ENCODE assay signal across 13 cellular contexts in genomic region chr16:29992371-29992967, GRCh38. TPM values are rescaled to one million over a fixed set of nuclear protein-coding genes. Genes with fewer than 3 reads are reported as not detected.
A peak's percentile ranks its signal among the peaks of the same experiment; 100 is the strongest.
DNase-seq lines count a peak whose midpoint lies in the region; ATAC-seq and TF ChIP-seq lines count a peak whose summit lies in the region.
"Had no signal": no experiment of that assay in that cellular context is flagged by ENCODE, and none has a peak within 500 bp of the region (broad histone marks: within the 10 kb centered on the region; RNA-seq: fewer than 3 reads in every experiment).

No MANE protein-coding gene starts in this region.

- no peaks in the 10 kb centered on the region for H3K27me3 Mint-ChIP-seq in activated CD8-positive, alpha-beta T cell treated with anti-CD3 and anti-CD28 coated beads, Interleukin-2, amount 10 ng/mL, durations not matched to agents 7 days and 5 days (ENCODE audit: low read depth)
- no peaks in the 10 kb centered on the region for H3K27me3 Mint-ChIP-seq in type B pancreatic cell

- in situ Hi-C loops in gastrocnemius medialis (cut with MboI; ENCODE audit: low sequenced_read_pairs in 4 of 4) = no loop called here

- peak overlapping the region; percentile 46 to 92 for H3K27ac Mint-ChIP-seq in activated naive CD4-positive, alpha-beta T cell treated with anti-CD3 and anti-CD28 coated beads, Interleukin-2, amount 50 U/mL, for 72 hours
- H3K27ac Mint-ChIP-seq in activated CD8-positive, alpha-beta T cell treated with anti-CD3 and anti-CD28 coated beads, Interleukin-2, amount 10 ng/mL, durations not matched to agents 7 days and 5 days = peak overlapping the region; percentile 46
- H3K27ac Mint-ChIP-seq in type B pancreatic cell = no peak overlapping the region

- H3K4me3 Mint-ChIP-seq in activated CD8-positive, alpha-beta T cell treated with anti-CD3 and anti-CD28 coated beads, Interleukin-2, amount 10 ng/mL, durations not matched to agents 7 days and 5 days = no peak overlapping the region
- H3K4me3 Mint-ChIP-seq in type B pancreatic cell = peak overlapping the region; percentile 31

- CTCF ChIA-PET in activated CD8-positive, alpha-beta T cell treated with anti-CD3 and anti-CD28 coated beads, Interleukin-2, amount 10 ng/mL, durations not matched to agents 7 days and 5 days (lab: Charles Lee) = no interaction called here

- TF ChIP-seq CTCF in type B pancreatic cell (conservative IDR thresholded peaks at IDR 0.05) = no peak
- no peak for TF ChIP-seq CTCF in gastrocnemius medialis (IDR thresholded peaks at IDR 0.05 in 4 of 5, conservative IDR thresholded peaks at IDR 0.05 in 1 of 5)

- no peaks in the 10 kb centered on the region for H3K27me3 ChIP-seq in gastrocnemius medialis
- H3K27me3 ChIP-seq: brain microvascular endothelial cell, uterus had no signal

- POLR2A ChIA-PET in activated CD8-positive, alpha-beta T cell treated with anti-CD3 and anti-CD28 coated beads, Interleukin-2, amount 10 ng/mL, durations not matched to agents 7 days and 5 days (lab: Charles Lee) = interaction anchor here (1.1 to 5.0 kb wide), 3 partner anchors 10 to 66 kb away, joined by 5 to 48 read pairs (median 14); partner anchors contain the start of genes KCTD13 and TAOK2

- TF ChIP-seq POLR2A in gastrocnemius medialis (IDR thresholded peaks at IDR 0.05) = no peak

- H3K27ac ChIP-seq in gastrocnemius medialis = no peak overlapping the region
- H3K27ac ChIP-seq: brain microvascular endothelial cell, PC-9, uterus had no signal

- no peak overlapping the region for H3K4me3 ChIP-seq in gastrocnemius medialis
- H3K4me3 ChIP-seq: PC-9, uterus had no signal

- no peaks in the 10 kb centered on the region for H3K9me3 Mint-ChIP-seq in activated naive CD4-positive, alpha-beta T cell treated with anti-CD3 and anti-CD28 coated beads, Interleukin-2, amount 50 U/mL, for 72 hours
- no peaks in the 10 kb centered on the region for H3K9me3 Mint-ChIP-seq in activated CD8-positive, alpha-beta T cell treated with anti-CD3 and anti-CD28 coated beads, Interleukin-2, amount 10 ng/mL, durations not matched to agents 7 days and 5 days (ENCODE audit: insufficient read depth)
- H3K9me3 Mint-ChIP-seq in type B pancreatic cell = no peaks in the 10 kb centered on the region

- intact Hi-C loops in gastrocnemius medialis (cut with DNase I; ENCODE audit: low total_unique reads) = loop anchor here (10.0 kb wide), 1 partner anchor 542 kb away; the partner anchor contains the start of gene ZNF747

- H3K4me1 ChIP-seq in gastrocnemius medialis = peaks cover 17 to 21% of the 10 kb centered on the region in 2 donors

- no peaks in the 10 kb centered on the region for H3K9me3 ChIP-seq in gastrocnemius medialis
- H3K9me3 ChIP-seq: uterus had no signal

- no peak for ATAC-seq in activated naive CD4-positive, alpha-beta T cell treated with anti-CD3 and anti-CD28 coated beads, Interleukin-2, amount 50 U/mL, for 72 hours
- ATAC-seq in activated CD8-positive, alpha-beta T cell treated with anti-CD3 and anti-CD28 coated beads, Interleukin-2, amount 10 ng/mL, durations not matched to agents 7 days and 5 days = no peak
- no peak for ATAC-seq in HG02840 (IDR thresholded peaks at IDR 0.05; ENCODE audit: low FRiP score, unreplicated experiment)
- ATAC-seq in gastrocnemius medialis = no peak

- DNase-seq in activated naive CD4-positive, alpha-beta T cell treated with anti-CD3 and anti-CD28 coated beads, Interleukin-2, amount 50 U/mL, for 72 hours (ENCODE audit: low spot score in 2 of 2) = no peak
- no peak for DNase-seq in activated naive CD4-positive, alpha-beta T cell treated with Interleukin-2 at 50 U/mL for 16 hours
- no peak for DNase-seq in activated CD8-positive, alpha-beta T cell treated with anti-CD3 and anti-CD28 coated beads, Interleukin-2, amount 10 ng/mL, durations not matched to agents 7 days and 5 days
- DNase-seq in fibroblast of the conjunctiva (ENCODE audit: low read depth) = peak; percentile 40
- no peak for DNase-seq in type B pancreatic cell (ENCODE audit: extremely low spot score, unreplicated experiment)
- no peak for DNase-seq in NCI-H2029 treated with DMSO at 0.1 percent for 48 hours (lab: John Stamatoyannopoulos, UW)
- no peak for DNase-seq in gastrocnemius medialis
- DNase-seq: brain microvascular endothelial cell, uterus had no signal

- H3K36me3 ChIP-seq in gastrocnemius medialis = peaks cover 0 to 72% of the 10 kb centered on the region in 2 donors
- H3K36me3 ChIP-seq: uterus had no signal

- H3K4me1 Mint-ChIP-seq in activated CD8-positive, alpha-beta T cell treated with anti-CD3 and anti-CD28 coated beads, Interleukin-2, amount 10 ng/mL, durations not matched to agents 7 days and 5 days (ENCODE audit: low read depth) = peaks cover 20% of the 10 kb centered on the region
- H3K4me1 Mint-ChIP-seq in type B pancreatic cell (ENCODE audit: unreplicated experiment) = peaks cover 27% of the 10 kb centered on the region

- peaks cover 13 to 27% of the 10 kb centered on the region in 2 donors for H3K36me3 Mint-ChIP-seq in activated naive CD4-positive, alpha-beta T cell treated with anti-CD3 and anti-CD28 coated beads, Interleukin-2, amount 50 U/mL, for 72 hours
- H3K36me3 Mint-ChIP-seq in activated CD8-positive, alpha-beta T cell treated with anti-CD3 and anti-CD28 coated beads, Interleukin-2, amount 10 ng/mL, durations not matched to agents 7 days and 5 days (ENCODE audit: low read depth) = peaks cover 51% of the 10 kb centered on the region
- H3K36me3 Mint-ChIP-seq in type B pancreatic cell = peaks cover 17% of the 10 kb centered on the region

RNA-seq across cellular contexts. Expression of gene HIRIP3, which starts 2.9 kb away (rescaled TPM):
- 10 to 100 TPM; 30.1 to 38.7 TPM for total RNA-seq in activated naive CD4-positive, alpha-beta T cell treated with anti-CD3 and anti-CD28 coated beads, Interleukin-2, amount 50 U/mL, for 72 hours
- 10 to 100 TPM; 46.4 to 47.3 TPM for total RNA-seq in activated CD8-positive, alpha-beta T cell treated with anti-CD3 and anti-CD28 coated beads, Interleukin-2, amount 10 ng/mL, durations not matched to agents 7 days and 5 days
- 13.7 and 20.9 TPM in 2 replicates for total RNA-seq in type B pancreatic cell (ENCODE audit: low replicate concordance)
- 10 to 100 TPM; 13.5 to 25.6 (median 17.2) TPM for total RNA-seq in gastrocnemius medialis

RNA-seq across cellular contexts. Expression of gene INO80E, which starts 3.6 kb away (rescaled TPM):
- total RNA-seq in activated naive CD4-positive, alpha-beta T cell treated with anti-CD3 and anti-CD28 coated beads, Interleukin-2, amount 50 U/mL, for 72 hours = 10 to 100 TPM; 85.3 to 90.7 TPM
- total RNA-seq in activated CD8-positive, alpha-beta T cell treated with anti-CD3 and anti-CD28 coated beads, Interleukin-2, amount 10 ng/mL, durations not matched to agents 7 days and 5 days = 100 to 1,000 TPM; 104 to 117 TPM
- 52.8 and 78.7 TPM in 2 replicates for total RNA-seq in type B pancreatic cell (ENCODE audit: low replicate concordance)
- 10 to 100 TPM; 45.4 to 74.8 (median 55.5) TPM for total RNA-seq in gastrocnemius medialis

RNA-seq across cellular contexts. Expression of gene DOC2A, which starts 18.4 kb away (rescaled TPM):
- total RNA-seq in activated naive CD4-positive, alpha-beta T cell treated with anti-CD3 and anti-CD28 coated beads, Interleukin-2, amount 50 U/mL, for 72 hours = 1 to 10 TPM in 1 of 2 donors, under 1 TPM in 1; 0.80 to 2.0 TPM
- total RNA-seq in activated CD8-positive, alpha-beta T cell treated with anti-CD3 and anti-CD28 coated beads, Interleukin-2, amount 10 ng/mL, durations not matched to agents 7 days and 5 days = under 1 TPM in 1 of 2 experiments, not detected in 1; 0.34 TPM
- total RNA-seq in type B pancreatic cell (ENCODE audit: low replicate concordance) (6.9 and 9.7 TPM in 2 replicates), gastrocnemius medialis (not detected)

RNA-seq across cellular contexts. Expression of gene TAOK2, which starts 18.8 kb away (rescaled TPM):
- 10 to 100 TPM; 29.6 to 52.7 TPM for total RNA-seq in activated naive CD4-positive, alpha-beta T cell treated with anti-CD3 and anti-CD28 coated beads, Interleukin-2, amount 50 U/mL, for 72 hours
- total RNA-seq in activated CD8-positive, alpha-beta T cell treated with anti-CD3 and anti-CD28 coated beads, Interleukin-2, amount 10 ng/mL, durations not matched to agents 7 days and 5 days = 10 to 100 TPM; 48.9 to 49.8 TPM
- total RNA-seq in type B pancreatic cell (ENCODE audit: low replicate concordance) (42.6 and 52.4 TPM in 2 replicates), gastrocnemius medialis (10 to 100 TPM; 15.9 to 31.0 (median 22.1) TPM)

RNA-seq across cellular contexts. Expression of gene C16orf92, which starts 30.5 kb away (rescaled TPM):
- not detected for total RNA-seq in activated naive CD4-positive, alpha-beta T cell treated with anti-CD3 and anti-CD28 coated beads, Interleukin-2, amount 50 U/mL, for 72 hours
- not detected for total RNA-seq in activated CD8-positive, alpha-beta T cell treated with anti-CD3 and anti-CD28 coated beads, Interleukin-2, amount 10 ng/mL, durations not matched to agents 7 days and 5 days
- not detected in 2 replicates for total RNA-seq in type B pancreatic cell (ENCODE audit: low replicate concordance)
- not detected for total RNA-seq in gastrocnemius medialis
- total RNA-seq: lung microvascular endothelial cell, omental fat pad, PC-9, uterus had no signal
